ENCODE assay signal across 1 cellular context in the genomic region with DNA sequence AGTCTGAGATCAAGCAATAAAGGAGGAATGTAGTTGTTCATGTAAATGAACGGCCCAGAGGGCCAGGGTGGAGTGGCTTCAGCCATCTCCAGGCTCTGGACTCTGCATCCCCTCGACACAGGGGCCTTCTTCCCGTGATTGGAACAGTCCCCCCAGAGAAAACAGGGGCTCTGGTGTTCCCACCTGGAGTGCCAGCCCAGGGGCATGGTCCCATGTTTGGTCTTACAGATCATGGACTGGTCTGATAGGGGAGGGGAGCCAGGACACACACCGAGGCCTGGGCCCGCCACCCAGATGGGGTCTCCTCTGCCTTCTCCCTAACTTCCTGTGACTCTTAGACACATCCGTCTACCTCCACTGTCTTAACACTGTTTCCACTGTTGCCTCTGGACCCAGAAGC.
TF ChIP-seq lines count a peak whose summit lies in the region.

No MANE protein-coding gene starts in this region.

TF ChIP-seq in IMR-90, 13 proteins besides CTCF, POLR2A, EP300 and RAD21:
- TF ChIP-seq CHD1 (IDR thresholded peaks at IDR 0.05; ENCODE audit: low read depth, low read length) (no peak), MAFK (IDR thresholded peaks at IDR 0.05; ENCODE audit: low read depth, low read length) (no peak), MAZ (IDR thresholded peaks at IDR 0.05; ENCODE audit: borderline replicate concordance, low read depth, low read length) (no peak), NFE2L2 (IDR thresholded peaks at IDR 0.05; ENCODE audit: low read depth, low read length) (no peak), BHLHE40 (IDR thresholded peaks at IDR 0.05; ENCODE audit: low read depth, low read length) (no peak), SMC3 (IDR thresholded peaks at IDR 0.05; ENCODE audit: low read depth, low read length) (no peak)
- TF ChIP-seq, protein P1, sequence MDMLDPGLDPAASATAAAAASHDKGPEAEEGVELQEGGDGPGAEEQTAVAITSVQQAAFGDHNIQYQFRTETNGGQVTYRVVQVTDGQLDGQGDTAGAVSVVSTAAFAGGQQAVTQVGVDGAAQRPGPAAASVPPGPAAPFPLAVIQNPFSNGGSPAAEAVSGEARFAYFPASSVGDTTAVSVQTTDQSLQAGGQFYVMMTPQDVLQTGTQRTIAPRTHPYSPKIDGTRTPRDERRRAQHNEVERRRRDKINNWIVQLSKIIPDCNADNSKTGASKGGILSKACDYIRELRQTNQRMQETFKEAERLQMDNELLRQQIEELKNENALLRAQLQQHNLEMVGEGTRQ (IDR thresholded peaks at IDR 0.05; ENCODE audit: low read depth, low read length), result no peak
- TF ChIP-seq, protein P2, sequence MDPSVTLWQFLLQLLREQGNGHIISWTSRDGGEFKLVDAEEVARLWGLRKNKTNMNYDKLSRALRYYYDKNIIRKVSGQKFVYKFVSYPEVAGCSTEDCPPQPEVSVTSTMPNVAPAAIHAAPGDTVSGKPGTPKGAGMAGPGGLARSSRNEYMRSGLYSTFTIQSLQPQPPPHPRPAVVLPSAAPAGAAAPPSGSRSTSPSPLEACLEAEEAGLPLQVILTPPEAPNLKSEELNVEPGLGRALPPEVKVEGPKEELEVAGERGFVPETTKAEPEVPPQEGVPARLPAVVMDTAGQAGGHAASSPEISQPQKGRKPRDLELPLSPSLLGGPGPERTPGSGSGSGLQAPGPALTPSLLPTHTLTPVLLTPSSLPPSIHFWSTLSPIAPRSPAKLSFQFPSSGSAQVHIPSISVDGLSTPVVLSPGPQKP (IDR thresholded peaks at IDR 0.05; ENCODE audit: borderline replicate concordance, low read depth, low read length), result no peak
